In the genomic region with DNA sequence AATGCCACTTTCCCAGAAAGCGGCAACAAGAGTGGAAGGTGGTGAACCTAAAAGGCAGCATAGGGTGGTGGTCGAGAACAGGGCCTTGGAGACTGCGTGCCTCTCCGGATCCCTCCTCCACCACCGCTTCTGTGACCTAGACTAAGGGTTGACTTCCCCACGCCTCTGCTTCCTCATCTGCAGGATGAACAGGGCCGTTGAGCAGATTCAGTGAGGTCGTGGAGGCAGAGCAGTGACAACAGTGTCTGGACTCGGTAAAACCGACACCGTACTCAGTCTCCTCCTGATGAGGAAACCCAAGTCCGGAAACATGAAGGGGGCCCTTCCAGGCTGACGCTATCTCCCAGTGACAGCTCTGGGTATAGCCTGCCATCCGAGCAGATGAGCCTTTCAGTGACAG, we compare ENCODE assay signal across 8 cellular contexts.
DNase-seq lines count a peak whose midpoint lies in the region; ATAC-seq and TF ChIP-seq lines count a peak whose summit lies in the region.

No MANE protein-coding gene starts in this region.

- POLR2A ChIA-PET in RWPE1 (lab: Yijun Ruan, JAX; ENCODE audit: low non-redundant PET) = no interaction called here

- H3K27ac Mint-ChIP-seq in HFFc6 = peak overlapping the region; percentile 14; the same call in 1 of the 2 replicates

- DNase-seq in HFFc6 = no peak
- DNase-seq in T-helper 22 cell (ENCODE audit: low read depth) = peak; percentile 71
- DNase-seq in dorsolateral prefrontal cortex = no peak
- DNase-seq in stimulated activated CD8-positive, alpha-beta memory T cell treated with anti-CD3 and anti-CD28 coated beads, Interleukin-2, amount 100 ng/mL, for 1 hour (ENCODE audit: low read depth in 2 of 2) = peak; percentile 31 to 43
- no peak for DNase-seq in RWPE1 (ENCODE audit: low spot score)
- DNase-seq in NCI-H526 (lab: John Stamatoyannopoulos, UW) = no peak
- no peak for DNase-seq in NCI-H2171 (lab: John Stamatoyannopoulos, UW)

- H3K36me3 Mint-ChIP-seq in HFFc6 (ENCODE audit: low read depth) = peaks cover 18% of the 10 kb centered on the region

- peaks cover 2% of the 10 kb centered on the region; the same call in 1 of the 2 replicates for H3K27me3 Mint-ChIP-seq in HFFc6 (ENCODE audit: insufficient read depth)

- peak overlapping the region in 4 of 59 donors; percentile 4 to 17 (median 8) for H3K4me3 ChIP-seq in dorsolateral prefrontal cortex

- peaks cover 56% of the 10 kb centered on the region for H3K4me1 Mint-ChIP-seq in HFFc6 (ENCODE audit: low read depth)

- H3K27me3 ChIP-seq in dorsolateral prefrontal cortex = peaks cover 0 to 29% (median 0%) of the 10 kb centered on the region in 45 donors

- peaks cover 27% of the 10 kb centered on the region for H3K9me3 Mint-ChIP-seq in HFFc6

- CTCF ChIA-PET in RWPE1 (lab: Yijun Ruan, JAX) = no interaction called here

- ATAC-seq in GM21447 (IDR thresholded peaks at IDR 0.05; ENCODE audit: unreplicated experiment) = no peak

- intact Hi-C loops in dorsolateral prefrontal cortex (cut with DNase I) = no loop called here

- H3K4me3 Mint-ChIP-seq in HFFc6 = no peak overlapping the region

- peak overlapping the region in 49 of 59 donors; percentile 0 to 90 (median 67) for H3K27ac ChIP-seq in dorsolateral prefrontal cortex
- H3K27ac ChIP-seq in RWPE1 = no peak overlapping the region

- TF ChIP-seq CTCF in HFFc6 (IDR thresholded peaks at IDR 0.05) = no peak
- TF ChIP-seq CTCF in dorsolateral prefrontal cortex (IDR thresholded peaks at IDR 0.05 in 54 of 56, conservative IDR thresholded peaks at IDR 0.05 in 2 of 56; ENCODE audit: low read depth in 1 of 56, partially characterized antibody in 56 of 56) = no peak
- TF ChIP-seq CTCF in RWPE1 (conservative IDR thresholded peaks at IDR 0.05; ENCODE audit: low read depth) = no peak

Comparison
In these comparisons a context has a peak if more than half of its experiments do, and no peak if none do; other contexts are left out.
1. DNase-seq: peak in T-helper 22 cell (single experiment) and stimulated activated CD8-positive, alpha-beta memory T cell treated with anti-CD3 and anti-CD28 coated beads, Interleukin-2, amount 100 ng/mL, for 1 hour (2 of 2); none in HFFc6 (single experiment), dorsolateral prefrontal cortex (0 of 10), RWPE1 (single experiment), NCI-H526 (0 of 2) and NCI-H2171 (single experiment).